Comparison of ENCODE assay signal across 18 cellular contexts in the genomic region with DNA sequence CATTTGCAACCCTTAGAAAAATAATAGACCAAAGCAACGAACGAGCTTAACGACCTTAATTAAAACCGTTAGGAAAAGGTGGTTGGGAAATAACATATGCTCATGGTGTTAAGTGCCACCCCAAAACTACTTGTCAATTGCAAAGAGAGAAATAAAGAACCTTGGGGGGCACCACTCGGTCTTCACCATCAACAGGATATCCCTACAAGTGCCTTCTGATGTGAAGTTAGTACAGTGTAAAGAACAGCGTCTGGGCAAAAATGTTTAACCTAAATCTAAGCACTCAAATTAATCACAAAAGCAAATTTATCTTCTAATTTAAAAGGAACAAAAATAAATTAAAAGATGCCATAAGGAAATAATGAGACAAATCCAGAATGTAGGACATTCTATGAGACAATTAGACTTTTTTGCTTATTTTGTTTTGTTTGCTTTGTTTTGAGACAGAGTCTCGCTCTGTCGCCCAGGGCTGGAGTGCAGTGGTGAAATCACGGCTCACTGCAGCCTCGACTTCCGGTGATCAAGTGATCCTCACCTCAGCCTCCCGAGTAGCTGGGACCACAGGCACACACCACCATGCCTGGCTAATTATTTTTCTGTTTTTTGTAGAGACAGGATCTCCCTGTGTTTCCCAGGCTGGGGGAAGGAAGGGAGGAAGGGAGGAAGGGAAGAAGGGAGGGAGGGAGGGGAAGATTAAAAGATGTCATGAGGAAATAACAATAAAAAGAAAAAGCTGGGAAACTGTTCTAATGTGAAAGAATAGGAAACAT. TPM values are rescaled to one million over a fixed set of nuclear protein-coding genes. Genes with fewer than 3 reads are reported as not detected.
DNase-seq lines count a peak whose midpoint lies in the region; ATAC-seq and TF ChIP-seq lines count a peak whose summit lies in the region.
"Had no signal": no experiment of that assay in that cellular context is flagged by ENCODE, and none has a peak within 500 bp of the region (broad histone marks: within the 10 kb centered on the region; RNA-seq: fewer than 3 reads in every experiment).

No MANE protein-coding gene starts in this region.

- no peak overlapping the region for H3K4me3 Mint-ChIP-seq in activated naive CD8-positive, alpha-beta T cell treated with anti-CD3 and anti-CD28 coated beads, Interleukin-2, amount 50 U/mL, for 24 hours
- no peak overlapping the region for H3K4me3 Mint-ChIP-seq in activated naive CD8-positive, alpha-beta T cell treated with anti-CD3 and anti-CD28 coated beads for 36 hours
- peak overlapping the region; percentile 92 for H3K4me3 Mint-ChIP-seq in neural progenitor cell
- H3K4me3 Mint-ChIP-seq in naive thymus-derived CD8-positive, alpha-beta T cell = peak overlapping the region in 2 of 10 donors; percentile 6 to 91

- no peak overlapping the region for H3K9ac ChIP-seq in neural progenitor cell
- H3K9ac ChIP-seq: GM23248 had no signal

- H3K9me3 ChIP-seq in neural progenitor cell (ENCODE audit: low read depth) = no peaks in the 10 kb centered on the region
- H3K9me3 ChIP-seq: ovary, tibial artery had no signal

- TF ChIP-seq CTCF in RWPE1 (conservative IDR thresholded peaks at IDR 0.05; ENCODE audit: low read depth) (no peak), neural progenitor cell (IDR thresholded peaks at IDR 0.05) (no peak)

- CTCF ChIA-PET in HEK293T (lab: Yijun Ruan, JAX) = interaction anchor here (0.7 kb wide), 1 partner anchor 240 kb away, joined by 3 read pairs; no protein-coding TSS in a partner anchor
- CTCF ChIA-PET in RWPE1 (lab: Yijun Ruan, JAX) = interaction anchor here (0.8 kb wide), 1 partner anchor 272 kb away, joined by 3 read pairs; no protein-coding TSS in a partner anchor

- no peak for ATAC-seq in activated naive CD8-positive, alpha-beta T cell treated with anti-CD3 and anti-CD28 coated beads, Interleukin-2, amount 50 U/mL, for 24 hours
- ATAC-seq in naive thymus-derived CD8-positive, alpha-beta T cell = no peak
- no peak for ATAC-seq in left colon

- POLR2A ChIA-PET in HEK293T (lab: Yijun Ruan, JAX) = interaction anchor here (0.7 to 2.5 kb wide), 15 partner anchors 7 to 1229 kb away, joined by 3 to 7 read pairs (median 4); a partner anchor contains a TSS
- POLR2A ChIA-PET in RWPE1 (lab: Yijun Ruan, JAX; ENCODE audit: low non-redundant PET) = no interaction called here
- POLR2A ChIA-PET in naive thymus-derived CD8-positive, alpha-beta T cell (lab: Charles Lee) = interaction anchor here (0.6 to 3.3 kb wide), 13 partner anchors 7 to 1510 kb away, joined by 3 to 39 read pairs (median 4); a partner anchor contains a TSS

- H3K4me1 Mint-ChIP-seq in activated naive CD8-positive, alpha-beta T cell treated with anti-CD3 and anti-CD28 coated beads, Interleukin-2, amount 50 U/mL, for 24 hours = peaks cover 49% of the 10 kb centered on the region
- peaks cover 28% of the 10 kb centered on the region for H3K4me1 Mint-ChIP-seq in activated naive CD8-positive, alpha-beta T cell treated with anti-CD3 and anti-CD28 coated beads for 36 hours
- peaks cover 30% of the 10 kb centered on the region for H3K4me1 Mint-ChIP-seq in neural progenitor cell
- peaks cover 14 to 37% (median 32%) of the 10 kb centered on the region in 4 donors for H3K4me1 Mint-ChIP-seq in naive thymus-derived CD8-positive, alpha-beta T cell

- H3K36me3 Mint-ChIP-seq in activated naive CD8-positive, alpha-beta T cell treated with anti-CD3 and anti-CD28 coated beads, Interleukin-2, amount 50 U/mL, for 24 hours (ENCODE audit: low read depth) = peaks cover 7% of the 10 kb centered on the region
- H3K36me3 Mint-ChIP-seq in activated naive CD8-positive, alpha-beta T cell treated with anti-CD3 and anti-CD28 coated beads for 36 hours = peaks cover 2% of the 10 kb centered on the region
- no peaks in the 10 kb centered on the region for H3K36me3 Mint-ChIP-seq in neural progenitor cell
- no peaks in the 10 kb centered on the region for H3K36me3 Mint-ChIP-seq in naive thymus-derived CD8-positive, alpha-beta T cell
- H3K36me3 Mint-ChIP-seq: activated naive CD4-positive, alpha-beta T cell treated with anti-CD3 and anti-CD28 coated beads, Interleukin-2, amount 10 ng/mL, durations not matched to agents 7 days and 5 days had no signal

- H3K4me3 ChIP-seq in neural progenitor cell = no peak overlapping the region
- H3K4me3 ChIP-seq: GM23248, heart left ventricle, ovary, tibial artery had no signal

- no peak overlapping the region for H2AFZ ChIP-seq in neural progenitor cell (replicated peaks)
- H2AFZ ChIP-seq: GM23248 had no signal

- H3K27me3 Mint-ChIP-seq in activated naive CD8-positive, alpha-beta T cell treated with anti-CD3 and anti-CD28 coated beads, Interleukin-2, amount 50 U/mL, for 24 hours = peaks cover 24% of the 10 kb centered on the region
- H3K27me3 Mint-ChIP-seq in activated naive CD8-positive, alpha-beta T cell treated with anti-CD3 and anti-CD28 coated beads for 36 hours = peaks cover 59% of the 10 kb centered on the region
- H3K27me3 Mint-ChIP-seq in neural progenitor cell (ENCODE audit: insufficient read depth, low read depth) = peaks cover 37% of the 10 kb centered on the region
- peaks cover 0 to 22% (median 2%) of the 10 kb centered on the region in 5 donors for H3K27me3 Mint-ChIP-seq in naive thymus-derived CD8-positive, alpha-beta T cell

- H3K36me3 ChIP-seq in neural progenitor cell = no peaks in the 10 kb centered on the region
- H3K36me3 ChIP-seq: heart left ventricle, ovary, tibial artery had no signal

- intact Hi-C loops in left colon (cut with DNase I, micrococcal nuclease) = no loop called here

- in situ Hi-C loops in G401 (cut with HindIII; ENCODE audit: low sequenced_read_pairs) = no loop called here

- H3K4me1 ChIP-seq in neural progenitor cell = peaks cover 9% of the 10 kb centered on the region

- no peaks in the 10 kb centered on the region for H3K79me2 ChIP-seq in neural progenitor cell (ENCODE audit: low read depth)

- peaks cover 4% of the 10 kb centered on the region for H3K9me3 Mint-ChIP-seq in activated naive CD8-positive, alpha-beta T cell treated with anti-CD3 and anti-CD28 coated beads, Interleukin-2, amount 50 U/mL, for 24 hours
- peaks cover 3% of the 10 kb centered on the region for H3K9me3 Mint-ChIP-seq in activated naive CD8-positive, alpha-beta T cell treated with anti-CD3 and anti-CD28 coated beads for 36 hours
- H3K9me3 Mint-ChIP-seq in neural progenitor cell = peaks cover 14% of the 10 kb centered on the region
- H3K9me3 Mint-ChIP-seq in naive thymus-derived CD8-positive, alpha-beta T cell = peaks cover 0 to 14% (median 2%) of the 10 kb centered on the region in 9 donors
- H3K9me3 Mint-ChIP-seq: activated naive CD4-positive, alpha-beta T cell treated with anti-CD3 and anti-CD28 coated beads, Interleukin-2, amount 10 ng/mL, durations not matched to agents 7 days and 5 days had no signal

- H3K4me2 ChIP-seq in neural progenitor cell = no peak overlapping the region

- peaks cover 30% of the 10 kb centered on the region for H3K27me3 ChIP-seq in neural progenitor cell
- H3K27me3 ChIP-seq: ovary had no signal

- H4K20me1 ChIP-seq in neural progenitor cell (ENCODE audit: low read depth) = no peaks in the 10 kb centered on the region

- H3F3A ChIP-seq in neural progenitor cell (ENCODE audit: low read depth) = peaks cover 62% of the 10 kb centered on the region

- DNase-seq in activated naive CD8-positive, alpha-beta T cell treated with anti-CD3 and anti-CD28 coated beads, Interleukin-2, amount 50 U/mL, for 24 hours = no peak
- DNase-seq in activated naive CD8-positive, alpha-beta T cell treated with anti-CD3 and anti-CD28 coated beads for 36 hours = no peak
- DNase-seq in HEK293T (ENCODE audit: extremely low spot score) = no peak
- DNase-seq in RWPE1 (ENCODE audit: low spot score) = no peak
- DNase-seq in neural progenitor cell (ENCODE audit: low spot score) = no peak
- DNase-seq in naive thymus-derived CD8-positive, alpha-beta T cell = no peak
- DNase-seq in left colon = no peak
- DNase-seq in G401 (ENCODE audit: low spot score) = no peak
- DNase-seq: activated CD4-positive, alpha-beta T cell treated with anti-CD3 and anti-CD28 coated beads, Interleukin-2, amount 50 U/mL, for 1 hour; activated CD8-positive, alpha-beta memory T cell treated with anti-CD3 and anti-CD28 coated beads, Interleukin-2, amount 50 U/mL, for 48 hours; activated naive CD4-positive, alpha-beta T cell treated with anti-CD3 and anti-CD28 coated beads, Interleukin-2, amount 10 ng/mL, durations not matched to agents 7 days and 5 days; GM23248; heart left ventricle; left ventricle myocardium superior; ovary; right cardiac atrium; stimulated activated naive B cell treated with anti-CD40 and anti-IgM and Interleukin-4, amounts not matched to agents 10 μg/mL and 1 μg/mL and 100 μg/mL, for 72 hours; tibial artery had no signal

- peak overlapping the region; percentile 93 for H3K27ac Mint-ChIP-seq in activated naive CD8-positive, alpha-beta T cell treated with anti-CD3 and anti-CD28 coated beads, Interleukin-2, amount 50 U/mL, for 24 hours
- no peak overlapping the region for H3K27ac Mint-ChIP-seq in activated naive CD8-positive, alpha-beta T cell treated with anti-CD3 and anti-CD28 coated beads for 36 hours
- H3K27ac Mint-ChIP-seq in neural progenitor cell = no peak overlapping the region
- peak overlapping the region in 5 of 10 donors; percentile 63 to 93 (median 85) for H3K27ac Mint-ChIP-seq in naive thymus-derived CD8-positive, alpha-beta T cell

- H3K27ac ChIP-seq in RWPE1 (peak overlapping the region; percentile 24; the same call in 1 of the 2 replicates), neural progenitor cell (no peak overlapping the region)
- H3K27ac ChIP-seq: GM23248, heart left ventricle, ovary, tibial artery had no signal

TF ChIP-seq in HEK293T, 16 proteins besides CTCF, POLR2A, EP300 and RAD21:
- no peak for TF ChIP-seq TARDBP (IDR thresholded peaks at IDR 0.05)
- TF ChIP-seq L3MBTL2 (conservative IDR thresholded peaks at IDR 0.05) = peak; percentile 23; the same call in 1 of the 2 replicates

RNA-seq across cellular contexts. Expression of a gene that starts 41.3 kb away (rescaled TPM):
- total RNA-seq in activated naive CD8-positive, alpha-beta T cell treated with anti-CD3 and anti-CD28 coated beads for 36 hours = 10 to 100 TPM; 25.6 to 27.0 TPM
- total RNA-seq in neural progenitor cell (ENCODE audit: low replicate concordance) = 3.2 and 5.9 TPM in 2 replicates
- 100 to 1,000 TPM; 148 to 158 TPM for total RNA-seq in naive thymus-derived CD8-positive, alpha-beta T cell
- polyA plus RNA-seq in naive thymus-derived CD8-positive, alpha-beta T cell = 100 to 1,000 TPM; 119 to 160 (median 151) TPM
- 10 to 100 TPM; 17.6 to 35.1 TPM for total RNA-seq in left colon
- 1.2 and 3.0 TPM in 2 replicates for total RNA-seq in G401 (2014; rRNA removed; shearing (Covaris generic))

RNA-seq across cellular contexts. Expression of a gene that starts 59.2 kb away (rescaled TPM):
- total RNA-seq in activated naive CD8-positive, alpha-beta T cell treated with anti-CD3 and anti-CD28 coated beads for 36 hours = 10 to 100 TPM; 12.8 to 14.9 TPM
- 28.2 and 30.9 TPM in 2 replicates for total RNA-seq in neural progenitor cell (ENCODE audit: low replicate concordance)
- 10 to 100 TPM; 24.6 to 26.8 TPM for total RNA-seq in naive thymus-derived CD8-positive, alpha-beta T cell
- polyA plus RNA-seq in naive thymus-derived CD8-positive, alpha-beta T cell = 1 to 10 TPM; 2.3 to 5.8 (median 2.7) TPM
- total RNA-seq in left colon = 1 to 10 TPM; 6.2 to 8.0 TPM
- 8.2 and 11.3 TPM in 2 replicates for total RNA-seq in G401 (2014; rRNA removed; shearing (Covaris generic))

Comparison
In these comparisons a context has a peak if more than half of its experiments do, and no peak if none do; other contexts are left out.
1. RNA of a gene that starts 41.3 kb away (total RNA-seq): 148 to 158 TPM in naive thymus-derived CD8-positive, alpha-beta T cell; 17.6 to 35.1 TPM in left colon, 25.6 to 27.0 TPM in activated naive CD8-positive, alpha-beta T cell treated with anti-CD3 and anti-CD28 coated beads for 36 hours, 3.2 to 5.9 TPM in neural progenitor cell and 1.2 to 3.0 TPM in G401; every median in the first group is over 4 times any median in the second.